Comparison of ENCODE assay signal across 15 cellular contexts in the genomic region with DNA sequence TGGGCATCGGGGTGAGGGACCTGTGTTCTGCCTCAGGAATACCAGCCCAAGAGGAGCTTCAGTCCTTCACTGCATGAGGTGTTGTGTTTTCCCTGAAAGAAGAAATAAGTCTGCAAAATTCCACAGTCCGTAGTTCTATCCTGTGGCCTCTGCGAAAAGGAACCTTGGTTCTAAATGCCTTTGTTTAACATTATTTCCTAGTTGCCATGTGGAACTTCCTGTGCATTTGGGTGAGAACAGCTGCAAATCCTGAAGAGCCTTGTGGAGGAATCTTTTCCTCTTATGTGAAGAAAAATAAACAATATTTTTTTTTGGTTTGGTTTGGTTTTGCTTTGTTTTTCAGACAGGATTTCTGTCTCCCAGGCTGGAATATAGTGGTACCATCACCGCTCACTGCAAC. TPM values are rescaled to one million over a fixed set of nuclear protein-coding genes. Genes with fewer than 3 reads are reported as not detected.
"Had no signal": no experiment of that assay in that cellular context is flagged by ENCODE, and none has a peak within 500 bp of the region (broad histone marks: within the 10 kb centered on the region; RNA-seq: fewer than 3 reads in every experiment).

No MANE protein-coding gene starts in this region.

- H3K4me1 Mint-ChIP-seq: endodermal cell had no signal

- H3K36me3 Mint-ChIP-seq: natural killer cell had no signal

- H3K9me3 Mint-ChIP-seq: activated naive CD4-positive, alpha-beta T cell treated with anti-CD3 and anti-CD28 coated beads for 36 hours; activated T-helper 2 cell treated with anti-CD3 and anti-CD28 coated beads, Interferon-gamma antibody, Interleukin-2, Interleukin-4, amounts not matched to agents 10 μg/mL and 5 μg/mL and 100 μg/mL, durations not matched to agents 14 hours and 24 hours and 36 hours; endodermal cell; natural killer cell; T-helper 2 cell treated with Interferon-gamma antibody and Interleukin-4, amounts not matched to agents 5 μg/mL and 100 μg/mL, for 36 hours had no signal

- H3K27me3 ChIP-seq: dorsolateral prefrontal cortex, gastroesophageal sphincter had no signal

- ATAC-seq: activated CD4-positive, CD25-positive, alpha-beta regulatory T cell treated with anti-CD3 and anti-CD28 coated beads, Interleukin-2, amount 50 U/mL, for 24 hours; gastroesophageal sphincter; left colon; mucosa of descending colon; natural killer cell; sciatic nerve had no signal

- H3K27ac Mint-ChIP-seq: activated T-helper 2 cell treated with anti-CD3 and anti-CD28 coated beads, Interferon-gamma antibody, Interleukin-2, Interleukin-4, amounts not matched to agents 10 μg/mL and 5 μg/mL and 100 μg/mL, durations not matched to agents 14 hours and 24 hours and 36 hours; endodermal cell; T-helper 2 cell treated with Interferon-gamma antibody and Interleukin-4, amounts not matched to agents 5 μg/mL and 100 μg/mL, for 36 hours had no signal

- H3K4me3 ChIP-seq: dorsolateral prefrontal cortex, gastroesophageal sphincter, mucosa of descending colon, prostate gland had no signal

- DNase-seq: activated naive CD4-positive, alpha-beta T cell treated with anti-CD3 and anti-CD28 coated beads for 36 hours; dorsolateral prefrontal cortex; endodermal cell; left colon; mammary epithelial cell; mucosa of descending colon; natural killer cell; nucleus accumbens had no signal

- H3K36me3 ChIP-seq: prostate gland had no signal

- H3K4me1 ChIP-seq: prostate gland had no signal

- H3K9me3 ChIP-seq: gastroesophageal sphincter, mucosa of descending colon, prostate gland had no signal

- H3K27ac ChIP-seq: gastroesophageal sphincter, prostate gland had no signal

- H3K4me3 Mint-ChIP-seq: activated naive CD4-positive, alpha-beta T cell treated with anti-CD3 and anti-CD28 coated beads for 36 hours; endodermal cell; natural killer cell; T-helper 2 cell treated with Interferon-gamma antibody and Interleukin-4, amounts not matched to agents 5 μg/mL and 100 μg/mL, for 36 hours had no signal

RNA-seq across cellular contexts. Expression of gene NRN1L, which starts 18.1 kb away (rescaled TPM):
- total RNA-seq: activated naive CD4-positive, alpha-beta T cell treated with anti-CD3 and anti-CD28 coated beads for 36 hours; activated T-helper 2 cell treated with anti-CD3 and anti-CD28 coated beads, Interferon-gamma antibody, Interleukin-2, Interleukin-4, amounts not matched to agents 10 μg/mL and 5 μg/mL and 100 μg/mL, durations not matched to agents 14 hours and 24 hours and 36 hours; ureter had no signal
